Comparison of ENCODE assay signal across 14 cellular contexts in genomic region chr4:159401791-159402380, GRCh38.
A peak's percentile ranks its signal among the peaks of the same experiment; 100 is the strongest.
DNase-seq lines count a peak whose midpoint lies in the region; ATAC-seq, FAIRE-seq and TF ChIP-seq lines count a peak whose summit lies in the region.
"Had no signal": no experiment of that assay in that cellular context is flagged by ENCODE, and none has a peak within 500 bp of the region (broad histone marks: within the 10 kb centered on the region; RNA-seq: fewer than 3 reads in every experiment).

No MANE protein-coding gene starts in this region.

- H3K27ac ChIP-seq in mesenchymal stem cell (ENCODE audit: low read length, poor library complexity, severe bottlenecking), result peak overlapping the region; percentile 21

- DNase-seq in BJ (ENCODE audit: low read depth) (peak; percentile 85), LHCN-M2 (ENCODE audit: low read depth) (peak; percentile 92), bronchial epithelial cell (ENCODE audit: low read depth) (peak; percentile 92), mesenchymal stem cell (peak; percentile 96), GM19239 (ENCODE audit: insufficient read length, low spot score) (no peak), T1000 (lab: John Stamatoyannopoulos, UW) (no peak)
- DNase-seq in stimulated activated CD4-positive, alpha-beta T cell treated with anti-CD3 and anti-CD28 coated beads, Interleukin-1b, Interleukin-23, amount 100 ng/mL, for 48 hours, result no peak
- DNase-seq: activated CD4-positive, alpha-beta T cell treated with anti-CD3 and anti-CD28 coated beads, Interleukin-2, amount 50 U/mL, for 48 hours; naive B cell; NCI-H146; upper lobe of left lung had no signal

- H3K4me1 ChIP-seq in mesenchymal stem cell (ENCODE audit: control insufficient read depth, insufficient read depth, low read depth, low read length), result peaks cover 9% of the 10 kb centered on the region

- peak overlapping the region; percentile 56 for H2BK120ac ChIP-seq in mesenchymal stem cell (ENCODE audit: low read depth, low read length)

- WGBS in mesenchymal stem cell, result 16% methylated on average over 4 of the region's 6 CpGs

- FAIRE-seq in bronchial epithelial cell (lab: Jason Lieb, UNC), result no peak
- no peak for FAIRE-seq in GM19239 (lab: Jason Lieb, UNC)
- FAIRE-seq: D721Med, GM18507 had no signal

- peak overlapping the region; percentile 67 for H4K91ac ChIP-seq in mesenchymal stem cell (ENCODE audit: low read length)

- CTCF ChIA-PET in BJ (lab: Yijun Ruan, JAX), result interaction anchor here (0.6 kb wide), 2 partner anchors 14 to 23 kb away, joined by 3 read pairs; no protein-coding TSS in a partner anchor

- TF ChIP-seq CTCF in BJ (IDR thresholded peaks at IDR 0.05; ENCODE audit: insufficient read depth, low read depth, low read length) (no peak), bronchial epithelial cell (IDR thresholded peaks at IDR 0.05; ENCODE audit: insufficient read depth, low read length, severe bottlenecking) (no peak)

- H3K27me3 ChIP-seq in BJ (ENCODE audit: control insufficient read depth, insufficient read depth, low read length), result no peaks in the 10 kb centered on the region
- H3K27me3 ChIP-seq in bronchial epithelial cell (ENCODE audit: control insufficient read depth, insufficient read depth, low read length), result no peaks in the 10 kb centered on the region
- H3K27me3 ChIP-seq in mesenchymal stem cell (ENCODE audit: control insufficient read depth in 1 of 2, insufficient read depth in 1 of 2, low read length in 2 of 2), result no peaks in the 10 kb centered on the region
- H3K27me3 ChIP-seq: upper lobe of left lung had no signal

- H3K14ac ChIP-seq in mesenchymal stem cell (ENCODE audit: low read length in 2 of 2), result no peak overlapping the region

- no peak overlapping the region for H3K23ac ChIP-seq in mesenchymal stem cell (ENCODE audit: low read length in 2 of 2)

- POLR2A ChIA-PET in BJ (lab: Charles Lee), result no interaction called here

- H3K4ac ChIP-seq in mesenchymal stem cell (ENCODE audit: low read depth in 1 of 2, low read length in 2 of 2), result peak overlapping the region in 1 of 2 experiments; percentile 9

- no peak overlapping the region for H2BK15ac ChIP-seq in mesenchymal stem cell (ENCODE audit: low read depth, poor library complexity, severe bottlenecking)

- no peak overlapping the region for H2AK5ac ChIP-seq in mesenchymal stem cell (ENCODE audit: low read length, severe bottlenecking)

- H3K36me3 ChIP-seq in BJ (ENCODE audit: control insufficient read depth, insufficient read depth, low read length) (no peaks in the 10 kb centered on the region), bronchial epithelial cell (ENCODE audit: control insufficient read depth, insufficient read depth, low read length) (no peaks in the 10 kb centered on the region), mesenchymal stem cell (ENCODE audit: control insufficient read depth in 1 of 2, insufficient read depth in 2 of 2, low read depth in 1 of 2, low read length in 2 of 2) (no peaks in the 10 kb centered on the region)
- H3K36me3 ChIP-seq: upper lobe of left lung had no signal

- no peak overlapping the region for H3K4me3 ChIP-seq in BJ (ENCODE audit: low read depth, low read length)
- H3K4me3 ChIP-seq in bronchial epithelial cell (ENCODE audit: low read depth, low read length), result no peak overlapping the region
- H3K4me3 ChIP-seq in mesenchymal stem cell (ENCODE audit: insufficient read depth in 1 of 2, low read depth in 1 of 2, low read length in 2 of 2), result no peak overlapping the region
- H3K4me3 ChIP-seq: upper lobe of left lung had no signal

- H2AFZ ChIP-seq in mesenchymal stem cell (ENCODE audit: low read depth, low read length), result no peak overlapping the region

- peak overlapping the region; percentile 47 for H4K8ac ChIP-seq in mesenchymal stem cell (ENCODE audit: low read length)

- H3K9me3 ChIP-seq in mesenchymal stem cell (ENCODE audit: control insufficient read depth, low read length), result no peaks in the 10 kb centered on the region
- H3K9me3 ChIP-seq: upper lobe of left lung had no signal

- peak overlapping the region; percentile 20 to 23 for H2BK12ac ChIP-seq in mesenchymal stem cell (ENCODE audit: low read length in 2 of 2)

- H2BK5ac ChIP-seq in mesenchymal stem cell (ENCODE audit: low read depth, low read length, poor library complexity, severe bottlenecking), result no peak overlapping the region

- H3K79me1 ChIP-seq in mesenchymal stem cell (replicated peaks; ENCODE audit: low read length, poor library complexity, severe bottlenecking), result no peaks in the 10 kb centered on the region

- no peak for ATAC-seq in GM19324 (IDR thresholded peaks at IDR 0.05; ENCODE audit: low FRiP score, unreplicated experiment)

- no peak overlapping the region for H3K9ac ChIP-seq in mesenchymal stem cell (ENCODE audit: low read length)

- H3K18ac ChIP-seq in mesenchymal stem cell (ENCODE audit: low read depth in 1 of 2, low read length in 2 of 2), result peak overlapping the region; percentile 9 to 55

- H3K4me2 ChIP-seq in mesenchymal stem cell (ENCODE audit: low read length, poor library complexity, severe bottlenecking), result no peak overlapping the region

Comparison
In these comparisons a context has a peak if more than half of its experiments do, and no peak if none do; other contexts are left out.
1. DNase-seq: peak in BJ (single experiment), LHCN-M2 (single experiment), bronchial epithelial cell (single experiment) and mesenchymal stem cell (single experiment); none in GM19239 (single experiment), T1000 (single experiment) and stimulated activated CD4-positive, alpha-beta T cell treated with anti-CD3 and anti-CD28 coated beads, Interleukin-1b, Interleukin-23, amount 100 ng/mL, for 48 hours (single experiment).